Comparison of ENCODE assay signal across 6 cellular contexts in the genomic region with DNA sequence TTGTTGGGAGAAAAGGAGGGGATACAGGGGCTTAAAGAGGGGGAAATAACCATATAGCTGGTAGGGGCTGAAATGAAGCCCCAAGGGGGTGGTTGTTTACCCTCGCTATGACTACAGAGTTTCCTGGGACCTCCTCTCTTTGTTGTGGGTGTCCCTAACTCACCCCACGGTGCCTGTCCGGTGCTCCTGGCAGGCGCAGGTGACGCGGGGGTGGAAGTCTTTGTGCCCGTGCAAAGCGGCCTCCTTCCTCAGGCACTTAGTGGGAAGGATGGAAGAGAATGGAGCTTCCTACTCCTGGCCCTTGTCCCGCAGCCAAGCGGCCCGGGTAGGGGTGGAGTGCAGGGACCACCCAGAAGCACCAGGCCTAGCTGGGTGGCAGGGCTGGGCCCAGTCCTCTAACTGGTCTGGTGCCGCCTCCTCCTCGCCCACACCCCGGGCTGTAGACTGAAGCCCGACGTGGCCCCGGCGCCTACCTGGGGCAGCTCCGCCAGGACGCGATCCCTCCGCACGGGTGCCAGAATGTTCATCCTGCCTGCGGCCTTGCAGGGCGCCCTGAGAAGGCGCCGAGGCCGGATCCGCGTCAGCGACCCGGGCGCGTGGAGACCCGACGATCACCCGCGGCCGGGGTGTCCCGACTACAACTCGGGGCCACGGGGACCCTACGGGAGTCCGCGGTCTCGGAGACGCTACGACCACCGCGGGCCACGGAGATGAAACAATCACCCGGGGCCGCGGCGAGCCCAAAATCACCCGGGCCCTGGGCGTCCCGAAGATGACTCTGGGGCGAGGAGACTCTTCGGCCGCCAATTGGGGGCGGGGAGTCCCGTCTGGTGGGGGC.
DNase-seq lines count a peak whose midpoint lies in the region; TF ChIP-seq lines count a peak whose summit lies in the region.

No MANE protein-coding gene starts in this region.

- DNase-seq in ELF-1 (ENCODE audit: low read depth, low spot score): peak; percentile 69
- DNase-seq in astrocyte of the cerebellum (ENCODE audit: low read depth): no peak
- DNase-seq in NCI-H1048 (lab: John Stamatoyannopoulos, UW): no peak
- no peak for DNase-seq in dedifferentiated amniotic fluid mesenchymal stem cell (ENCODE audit: extremely low spot score)
- no peak for DNase-seq in iPS-NIHi11 (ENCODE audit: low spot score)

- H3K4me1 ChIP-seq in muscle layer of colon (ENCODE audit: insufficient read depth, low read length): peaks cover 40% of the 10 kb centered on the region

- peak overlapping the region; percentile 88 for H3K9ac ChIP-seq in muscle layer of colon (ENCODE audit: low read length)

- in situ Hi-C loops in astrocyte of the cerebellum (cut with HindIII; ENCODE audit: low sequenced_read_pairs): no loop called here

- H3K4me3 ChIP-seq in astrocyte of the cerebellum (ENCODE audit: low read depth, low read length) (peak overlapping the region; percentile 82), muscle layer of colon (ENCODE audit: low read depth in 1 of 2, low read length in 2 of 2) (peak overlapping the region; percentile 71 to 87)

- peak overlapping the region; percentile 95 for H3K27ac ChIP-seq in muscle layer of colon (ENCODE audit: low read depth, low read length)

- no peaks in the 10 kb centered on the region for H3K27me3 ChIP-seq in muscle layer of colon (ENCODE audit: control insufficient read depth in 1 of 2, insufficient read depth in 2 of 2, low read length in 2 of 2)

- peaks cover 27% of the 10 kb centered on the region for H3K36me3 ChIP-seq in muscle layer of colon (ENCODE audit: insufficient read depth, low read length)

- TF ChIP-seq CTCF in astrocyte of the cerebellum (IDR thresholded peaks at IDR 0.05; ENCODE audit: low read depth, low read length, missing control alignments): no peak

- H3K9me3 ChIP-seq in muscle layer of colon (ENCODE audit: low read length): no peaks in the 10 kb centered on the region
